In the genomic region with DNA sequence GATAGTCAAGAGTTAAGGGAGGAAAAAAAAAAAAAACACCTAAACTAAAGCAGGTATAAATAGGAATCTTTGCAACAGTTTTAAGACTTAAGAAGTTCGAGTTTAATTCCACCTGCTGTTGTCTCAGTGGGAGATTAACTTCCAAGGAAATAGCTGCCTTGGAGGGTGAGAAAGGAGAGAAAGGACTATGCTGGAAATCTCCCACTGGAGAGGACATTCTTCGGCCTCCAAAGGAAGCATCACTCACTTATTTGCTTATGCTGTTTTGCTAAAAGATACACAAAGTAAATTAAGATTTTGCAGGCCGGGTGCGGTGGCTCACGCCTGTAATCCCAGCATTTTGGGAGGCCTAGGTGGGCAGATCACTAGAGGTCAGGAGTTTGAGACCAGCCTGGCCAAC, we compare ENCODE assay signal across 20 cellular contexts.
DNase-seq lines count a peak whose midpoint lies in the region; ATAC-seq, FAIRE-seq and TF ChIP-seq lines count a peak whose summit lies in the region.
"Had no signal": no experiment of that assay in that cellular context is flagged by ENCODE, and none has a peak within 500 bp of the region (broad histone marks: within the 10 kb centered on the region; RNA-seq: fewer than 3 reads in every experiment).

No MANE protein-coding gene starts in this region.

- peaks cover 3% of the 10 kb centered on the region for H3K36me3 Mint-ChIP-seq in brain
- H3K36me3 Mint-ChIP-seq: CD8-positive, alpha-beta memory T cell had no signal

- peak overlapping the region; percentile 33; the same call in 1 of the 2 replicates for H3K9ac ChIP-seq in iPS-20b (ENCODE audit: low read depth, low read length)
- H3K9ac ChIP-seq: BLaER1 had no signal

- H3K27me3 Mint-ChIP-seq in brain, result no peaks in the 10 kb centered on the region
- H3K27me3 Mint-ChIP-seq: CD8-positive, alpha-beta memory T cell had no signal

- intact Hi-C loops in pancreas (cut with DNase I), result no loop called here

- no peaks in the 10 kb centered on the region for H3K27me3 ChIP-seq in iPS-20b (ENCODE audit: insufficient read depth, low read length)
- no peaks in the 10 kb centered on the region for H3K27me3 ChIP-seq in pancreas
- H3K27me3 ChIP-seq: BLaER1 had no signal

- H3K4me1 ChIP-seq in iPS-20b (ENCODE audit: insufficient read depth, low read length) (peaks cover 17% of the 10 kb centered on the region; the same call in 1 of the 2 replicates), pancreas (no peaks in the 10 kb centered on the region)
- H3K4me1 ChIP-seq: BLaER1, Caco-2, HAP-1 had no signal

- no peaks in the 10 kb centered on the region for H3K9me3 ChIP-seq in iPS-20b (ENCODE audit: insufficient read depth, low read depth, low read length)
- H3K9me3 ChIP-seq in pancreas, result no peaks in the 10 kb centered on the region
- H3K9me3 ChIP-seq: Caco-2, HAP-1 had no signal

- H3K9me3 Mint-ChIP-seq in brain, result peaks cover 3 to 8% (median 7%) of the 10 kb centered on the region in 5 experiments

- peak; percentile 24 for DNase-seq in NCI-H82 (lab: John Stamatoyannopoulos, UW)
- no peak for DNase-seq in NCI-H82 treated with DMSO at 0.1 percent for 48 hours (lab: John Stamatoyannopoulos, UW; ENCODE audit: unreplicated experiment)
- DNase-seq in pancreas, result no peak
- DNase-seq: AML-193; Caco-2; CD8-positive, alpha-beta memory T cell; DND-41; GDM1; IMR-90; KBM-7 had no signal

- no peak for ATAC-seq in pancreas
- ATAC-seq in GM21737 (IDR thresholded peaks at IDR 0.05; ENCODE audit: unreplicated experiment), result no peak
- ATAC-seq in HG03280 (IDR thresholded peaks at IDR 0.05; ENCODE audit: unreplicated experiment), result no peak
- ATAC-seq in HG03175 (IDR thresholded peaks at IDR 0.05; ENCODE audit: unreplicated experiment), result no peak

- no peak for FAIRE-seq in pancreas (lab: Jason Lieb, UNC)
- FAIRE-seq: GM19239 had no signal

- WGBS in pancreas, 2 donors, result 68 to 72% methylated on average over 5 of the region's 5 CpGs

- peak overlapping the region; percentile 69 for H3K27ac ChIP-seq in iPS-20b (ENCODE audit: low read length)
- no peak overlapping the region for H3K27ac ChIP-seq in pancreas
- H3K27ac ChIP-seq: 22Rv1, BLaER1, HL-60 had no signal

- H3K27ac Mint-ChIP-seq in brain, result peak overlapping the region in 3 of 5 experiments; percentile 36 to 59 (median 43)
- H3K27ac Mint-ChIP-seq: CD8-positive, alpha-beta memory T cell had no signal

- no peaks in the 10 kb centered on the region for H3K36me3 ChIP-seq in iPS-20b (ENCODE audit: insufficient read depth, low read depth, low read length)
- H3K36me3 ChIP-seq in pancreas, result no peaks in the 10 kb centered on the region
- H3K36me3 ChIP-seq: BLaER1, HAP-1 had no signal

- peak overlapping the region; percentile 4; the same call in 1 of the 2 replicates for H3K4me3 ChIP-seq in iPS-20b (ENCODE audit: low read length)
- no peak overlapping the region for H3K4me3 ChIP-seq in pancreas
- H3K4me3 ChIP-seq: BLaER1, HAP-1 had no signal

- H3K4me1 Mint-ChIP-seq in brain, result peaks cover 11% of the 10 kb centered on the region
- H3K4me1 Mint-ChIP-seq: CD8-positive, alpha-beta memory T cell had no signal

- TF ChIP-seq CTCF in brain (conservative IDR thresholded peaks at IDR 0.05) (no peak), pancreas (IDR thresholded peaks at IDR 0.05) (no peak)

- H3K4me3 Mint-ChIP-seq in brain, result no peak overlapping the region
- H3K4me3 Mint-ChIP-seq: CD8-positive, alpha-beta memory T cell had no signal
